Comparison of ENCODE assay signal across 8 cellular contexts in genomic region chr7:33895025-33895804, GRCh38. TPM values are rescaled to one million over a fixed set of nuclear protein-coding genes. Genes with fewer than 3 reads are reported as not detected.
DNase-seq lines count a peak whose midpoint lies in the region; ATAC-seq and TF ChIP-seq lines count a peak whose summit lies in the region.

No MANE protein-coding gene starts in this region.

- peak; percentile 16 for DNase-seq in NCI-H1436 treated with DMSO at 0.1 percent for 48 hours (lab: John Stamatoyannopoulos, UW)
- peak; percentile 26 to 66 (median 31) for DNase-seq in T-helper 17 cell
- DNase-seq in amniotic epithelial cell (ENCODE audit: low read depth): peak; percentile 84
- peak; percentile 88 for DNase-seq in right atrium auricular region (ENCODE audit: low spot score)
- peak; percentile 57 for DNase-seq in skeletal muscle cell (ENCODE audit: low read depth)
- DNase-seq in middle frontal gyrus (ENCODE audit: extremely low spot score, low spot score): no peak

- peak; percentile 80 to 96 for TF ChIP-seq CTCF in right atrium auricular region (IDR thresholded peaks at IDR 0.05)

- H3K4me1 ChIP-seq in right atrium auricular region: no peaks in the 10 kb centered on the region

- no peaks in the 10 kb centered on the region for H3K27me3 ChIP-seq in right atrium auricular region

- no peaks in the 10 kb centered on the region for H3K36me3 ChIP-seq in right atrium auricular region

- no peak overlapping the region for H3K4me3 Mint-ChIP-seq in T-helper 17 cell

- no peak overlapping the region for H3K27ac Mint-ChIP-seq in T-helper 17 cell

- H3K4me3 ChIP-seq in right atrium auricular region: no peak overlapping the region
- no peak overlapping the region for H3K4me3 ChIP-seq in skeletal muscle cell (ENCODE audit: low read depth, low read length)

- ATAC-seq in GM18499 (IDR thresholded peaks at IDR 0.05; ENCODE audit: insufficient read depth, unreplicated experiment) (peak; percentile 70), HG02678 (IDR thresholded peaks at IDR 0.05; ENCODE audit: unreplicated experiment) (peak; percentile 99), T-helper 17 cell (peak; percentile 88)

- peaks cover 7% of the 10 kb centered on the region for H3K36me3 Mint-ChIP-seq in T-helper 17 cell (ENCODE audit: low read depth)

- H3K4me1 Mint-ChIP-seq in T-helper 17 cell: peaks cover 5% of the 10 kb centered on the region

- H3K9me3 ChIP-seq in T-helper 17 cell (ENCODE audit: control insufficient read depth, low read length, poor library complexity, severe bottlenecking) (no peaks in the 10 kb centered on the region), right atrium auricular region (no peaks in the 10 kb centered on the region)

- H3K27ac ChIP-seq in right atrium auricular region: no peak overlapping the region

- peaks cover 62% of the 10 kb centered on the region for H3K27me3 Mint-ChIP-seq in T-helper 17 cell

RNA-seq across cellular contexts. Expression of gene BMPER, which starts 10.1 kb away (rescaled TPM):
- under 1 TPM in 1 of 2 donors, not detected in 1; 0.35 TPM for total RNA-seq in T-helper 17 cell
- 1 to 10 TPM; 3.0 to 3.8 TPM for total RNA-seq in right atrium auricular region
